Comparison of ENCODE assay signal across 28 cellular contexts in genomic region chr17:70217571-70217970, GRCh38.
"Had no signal": no experiment of that assay in that cellular context is flagged by ENCODE, and none has a peak within 500 bp of the region (broad histone marks: within the 10 kb centered on the region; RNA-seq: fewer than 3 reads in every experiment).

No MANE protein-coding gene starts in this region.

- FAIRE-seq: kidney, urothelium cell line had no signal

- H3K36me3 ChIP-seq: esophagus muscularis mucosa, gastroesophageal sphincter, heart left ventricle, ovary, spleen, thoracic aorta, tibial nerve, upper lobe of left lung had no signal

- H3K4me3 Mint-ChIP-seq: endodermal cell; memory B cell; natural killer cell; stimulated activated memory B cell treated with anti-CD40 and anti-IgM and Interleukin-4, amounts not matched to agents 10 μg/mL and 1 μg/mL and 100 μg/mL, for 72 hours had no signal

- H3K9me3 Mint-ChIP-seq: stimulated activated memory B cell treated with anti-CD40 and anti-IgM and Interleukin-4, amounts not matched to agents 10 μg/mL and 1 μg/mL and 100 μg/mL, for 72 hours had no signal

- H2AFZ ChIP-seq: hepatocyte had no signal

- H3K4me1 ChIP-seq: esophagus muscularis mucosa, foreskin keratinocyte, gastroesophageal sphincter, heart left ventricle, psoas muscle, spleen, tibial nerve, upper lobe of left lung had no signal

- H3K27me3 Mint-ChIP-seq: memory B cell; stimulated activated memory B cell treated with anti-CD40 and anti-IgM and Interleukin-4, amounts not matched to agents 10 μg/mL and 1 μg/mL and 100 μg/mL, for 72 hours had no signal

- H3K9me3 ChIP-seq: esophagus muscularis mucosa, gastroesophageal sphincter, heart left ventricle, ovary, psoas muscle, thoracic aorta, tibial nerve, upper lobe of left lung had no signal

- H3K4me1 Mint-ChIP-seq: endodermal cell; memory B cell; natural killer cell; stimulated activated memory B cell treated with anti-CD40 and anti-IgM and Interleukin-4, amounts not matched to agents 10 μg/mL and 1 μg/mL and 100 μg/mL, for 72 hours had no signal

- H3K27ac ChIP-seq: epithelial cell of prostate, esophagus muscularis mucosa, foreskin keratinocyte, gastroesophageal sphincter, heart left ventricle, hepatocyte, ovary, psoas muscle, skin epidermis, spleen, thoracic aorta, tibial nerve, upper lobe of left lung had no signal

- H3K27ac Mint-ChIP-seq: endodermal cell; memory B cell; natural killer cell; stimulated activated memory B cell treated with anti-CD40 and anti-IgM and Interleukin-4, amounts not matched to agents 10 μg/mL and 1 μg/mL and 100 μg/mL, for 72 hours had no signal

- H3K4me2 ChIP-seq: hepatocyte had no signal

- ATAC-seq: foreskin keratinocyte; gastroesophageal sphincter; heart left ventricle; left lobe of liver; natural killer cell; psoas muscle; right cardiac atrium; stimulated activated memory B cell treated with anti-CD40 and anti-IgM and Interleukin-4, amounts not matched to agents 10 μg/mL and 1 μg/mL and 100 μg/mL, for 72 hours; stimulated activated naive CD8-positive, alpha-beta T cell treated with anti-CD3 and anti-CD28 coated beads, Interleukin-15, Interleukin-2, amounts not matched to agents 100 U/mL and 50 U/mL, for 24 hours had no signal

- DNase-seq: effector CD8-positive, alpha-beta T cell; endodermal cell; foreskin keratinocyte; heart left ventricle; kidney; natural killer cell; occipital lobe; ovary; posterior cingulate gyrus; psoas muscle; right cardiac atrium; spleen; stimulated activated CD4-positive, alpha-beta T cell treated with anti-CD3 and anti-CD28 coated beads, Interleukin-4, amount 100 ng/mL, for 4 hours; stimulated activated naive CD8-positive, alpha-beta T cell treated with anti-CD3 and anti-CD28 coated beads, Interleukin-15, Interleukin-2, amounts not matched to agents 100 U/mL and 50 U/mL, for 24 hours; substantia nigra; upper lobe of left lung had no signal

- H3K36me3 Mint-ChIP-seq: memory B cell; natural killer cell; stimulated activated memory B cell treated with anti-CD40 and anti-IgM and Interleukin-4, amounts not matched to agents 10 μg/mL and 1 μg/mL and 100 μg/mL, for 72 hours had no signal

- H3K4me3 ChIP-seq: esophagus muscularis mucosa, gastroesophageal sphincter, heart left ventricle, hepatocyte, lung, ovary, psoas muscle, skin epidermis, spleen, thoracic aorta, tibial nerve, upper lobe of left lung had no signal

- H3K79me2 ChIP-seq: hepatocyte had no signal

- H3K27me3 ChIP-seq: esophagus muscularis mucosa, foreskin keratinocyte, gastroesophageal sphincter, heart left ventricle, hepatocyte, ovary, spleen, tibial nerve, upper lobe of left lung had no signal
